In genomic region chr7:3434611-3435010, GRCh38 we compare ENCODE assay signal across 2 cellular contexts.
TF ChIP-seq lines count a peak whose summit lies in the region.

No MANE protein-coding gene starts in this region.

TF ChIP-seq in GM23338, 12 proteins besides CTCF, POLR2A, EP300 and RAD21:
- no peak for TF ChIP-seq REST (IDR thresholded peaks at IDR 0.05; ENCODE audit: unreplicated experiment)
- no peak for TF ChIP-seq POLR2AphosphoS5 (IDR thresholded peaks at IDR 0.05; ENCODE audit: low read depth)
- TF ChIP-seq ZNF331 (CRISPR knock-in tag; IDR thresholded peaks at IDR 0.05; ENCODE audit: low read depth), result no peak
- TF ChIP-seq EZH2phosphoT487 (IDR thresholded peaks at IDR 0.05; ENCODE audit: unreplicated experiment), result no peak
- no peak for TF ChIP-seq JUNB (IDR thresholded peaks at IDR 0.05; ENCODE audit: unreplicated experiment)
- TF ChIP-seq NANOG (IDR thresholded peaks at IDR 0.05; ENCODE audit: borderline replicate concordance), result no peak

TF ChIP-seq in K562, 482 proteins besides CTCF, POLR2A, EP300 and RAD21:
- TF ChIP-seq ZNF57 (CRISPR knock-in tag; IDR thresholded peaks at IDR 0.05) (no peak), NCOR1 (IDR thresholded peaks at IDR 0.05) (no peak), FUS (optimal IDR thresholded peaks at IDR 0.05; ENCODE audit: low read depth, low read length) (no peak), CBX5 (IDR thresholded peaks at IDR 0.05; ENCODE audit: borderline replicate concordance, low read depth) (no peak), RAD51 (IDR thresholded peaks at IDR 0.05; ENCODE audit: borderline replicate concordance, low read depth) (no peak), PRDM10 (IDR thresholded peaks at IDR 0.05; ENCODE audit: partially characterized antibody) (no peak), CREBBP (IDR thresholded peaks at IDR 0.05; ENCODE audit: low read depth, low read length) (no peak)
